Comparison of ENCODE assay signal across 9 cellular contexts in the genomic region with DNA sequence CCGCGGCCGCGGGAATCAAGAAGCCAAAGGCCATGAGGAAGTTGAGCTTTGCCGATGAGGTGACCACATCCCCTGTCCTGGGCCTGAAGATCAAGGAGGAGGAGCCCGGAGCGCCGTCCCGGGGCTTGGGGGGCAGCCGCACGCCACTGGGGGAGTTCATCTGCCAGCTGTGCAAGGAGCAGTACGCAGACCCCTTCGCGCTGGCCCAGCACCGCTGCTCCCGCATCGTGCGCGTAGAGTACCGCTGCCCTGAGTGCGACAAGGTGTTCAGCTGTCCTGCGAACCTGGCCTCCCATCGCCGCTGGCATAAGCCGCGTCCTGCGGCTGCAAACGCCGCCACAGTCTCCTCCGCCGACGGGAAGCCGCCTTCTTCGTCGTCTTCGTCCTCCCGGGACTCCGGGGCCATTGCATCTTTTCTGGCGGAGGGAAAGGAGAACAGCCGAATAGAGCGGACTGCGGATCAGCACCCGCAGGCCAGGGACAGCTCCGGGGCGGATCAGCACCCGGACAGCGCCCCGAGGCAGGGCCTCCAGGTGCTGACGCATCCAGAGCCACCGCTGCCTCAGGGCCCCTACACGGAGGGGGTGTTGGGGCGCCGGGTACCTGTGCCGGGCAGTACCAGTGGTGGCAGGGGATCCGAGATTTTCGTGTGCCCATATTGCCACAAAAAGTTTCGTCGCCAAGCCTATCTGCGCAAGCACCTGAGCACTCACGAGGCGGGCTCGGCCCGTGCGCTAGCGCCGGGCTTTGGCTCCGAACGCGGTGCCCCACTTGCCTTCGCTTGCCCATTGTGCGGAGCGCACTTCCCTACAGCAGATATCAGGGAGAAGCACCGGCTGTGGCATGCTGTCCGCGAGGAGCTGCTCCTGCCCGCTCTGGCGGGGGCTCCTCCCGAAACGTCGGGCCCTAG. TPM values are rescaled to one million over a fixed set of nuclear protein-coding genes. Genes with fewer than 3 reads are reported as not detected.
DNase-seq lines count a peak whose midpoint lies in the region; ATAC-seq, FAIRE-seq and TF ChIP-seq lines count a peak whose summit lies in the region.
"Had no signal": no experiment of that assay in that cellular context is flagged by ENCODE, and none has a peak within 500 bp of the region (broad histone marks: within the 10 kb centered on the region; RNA-seq: fewer than 3 reads in every experiment).

No MANE protein-coding gene starts in this region.

- peak; percentile 52 for ATAC-seq in GM21526 (IDR thresholded peaks at IDR 0.05; ENCODE audit: low FRiP score, unreplicated experiment)
- ATAC-seq in WTC11: peak; percentile 72

- no peaks in the 10 kb centered on the region for H3K9me3 Mint-ChIP-seq in WTC11

- H3K27me3 Mint-ChIP-seq in WTC11 (ENCODE audit: low read depth): peaks cover 76% of the 10 kb centered on the region

- peaks cover 11% of the 10 kb centered on the region for H3K4me1 Mint-ChIP-seq in WTC11

- H3K4me3 Mint-ChIP-seq in WTC11: peak overlapping the region; percentile 64

- POLR2A ChIA-PET in WTC11 (lab: Charles Lee): interaction anchor here (0.5 kb wide), 1 partner anchor 721 kb away, joined by 3 read pairs; no protein-coding TSS in a partner anchor

- no peaks in the 10 kb centered on the region for H3K36me3 Mint-ChIP-seq in WTC11

- TF ChIP-seq CTCF in WTC11 (IDR thresholded peaks at IDR 0.05) (no peak), bronchial epithelial cell (IDR thresholded peaks at IDR 0.05; ENCODE audit: insufficient read depth, low read length, severe bottlenecking) (no peak)

- no peaks in the 10 kb centered on the region for H3K36me3 ChIP-seq in bronchial epithelial cell (ENCODE audit: control insufficient read depth, insufficient read depth, low read length)

- FAIRE-seq in bronchial epithelial cell (lab: Jason Lieb, UNC): no peak

- DNase-seq in DMS53 (lab: John Stamatoyannopoulos, UW): peak; percentile 80
- DNase-seq in KG1 (lab: John Stamatoyannopoulos, UW): peak; percentile 43
- DNase-seq in WTC11 (ENCODE audit: low spot score): peak; percentile 88
- peak; percentile 44 for DNase-seq in bronchial epithelial cell (ENCODE audit: low read depth)
- peak; percentile 90 for DNase-seq in islet precursor cell
- peak; percentile 5 to 42 for DNase-seq in stimulated activated CD4-positive, alpha-beta T cell treated with anti-CD3 and anti-CD28 coated beads, Interleukin-1b, Interleukin-23, amount 100 ng/mL, for 1 hour (ENCODE audit: low read depth in 2 of 2)
- DNase-seq in NAMALWA (ENCODE audit: low spot score): no peak

- peaks cover 26% of the 10 kb centered on the region for H3K27me3 ChIP-seq in bronchial epithelial cell (ENCODE audit: control insufficient read depth, insufficient read depth, low read length)

- CTCF ChIA-PET in WTC11 (lab: Charles Lee): interaction anchor here (0.7 to 2.2 kb wide), 5 partner anchors 31 to 291 kb away, joined by 3 to 7 read pairs (median 3); partner anchors contain the start of gene BRMS1L

- H3K4me3 ChIP-seq in bronchial epithelial cell (ENCODE audit: low read depth, low read length): peak overlapping the region; percentile 21

- H3K27ac Mint-ChIP-seq in WTC11: no peak overlapping the region

TF ChIP-seq in WTC11, 78 proteins besides CTCF, POLR2A, EP300 and RAD21 (continues in another document):
- TF ChIP-seq TEAD1 (CRISPR knock-in tag; IDR thresholded peaks at IDR 0.05) (peak; percentile 100), ZNF317 (CRISPR knock-in tag; IDR thresholded peaks at IDR 0.05; ENCODE audit: borderline replicate concordance, low read depth) (peak; percentile 95), NFE2L1 (CRISPR knock-in tag; IDR thresholded peaks at IDR 0.05) (peak; percentile 99), CBFB (CRISPR knock-in tag; IDR thresholded peaks at IDR 0.05; ENCODE audit: low read depth) (peak; percentile 99), ZNF121 (CRISPR knock-in tag; IDR thresholded peaks at IDR 0.05) (peak; percentile 96), JAZF1 (CRISPR knock-in tag; IDR thresholded peaks at IDR 0.05) (no peak), E2F5 (CRISPR knock-in tag; IDR thresholded peaks at IDR 0.05) (peak; percentile 97), ZNF423 (CRISPR knock-in tag; IDR thresholded peaks at IDR 0.05) (peak; percentile 76), PRRX2 (CRISPR knock-in tag; IDR thresholded peaks at IDR 0.05) (peak; percentile 95), KAT7 (CRISPR knock-in tag; IDR thresholded peaks at IDR 0.05; ENCODE audit: borderline replicate concordance) (peak; percentile 100), ZNF416 (CRISPR knock-in tag; IDR thresholded peaks at IDR 0.05) (peak; percentile 81), RELA (CRISPR knock-in tag; IDR thresholded peaks at IDR 0.05; ENCODE audit: borderline replicate concordance) (peak; percentile 100), TP53 (CRISPR knock-in tag; IDR thresholded peaks at IDR 0.05) (peak; percentile 99), SP1 (CRISPR knock-in tag; conservative IDR thresholded peaks at IDR 0.05) (peak; percentile 96), ZNF219 (CRISPR knock-in tag; IDR thresholded peaks at IDR 0.05; ENCODE audit: borderline replicate concordance) (peak; percentile 100), ZNF138 (CRISPR knock-in tag; conservative IDR thresholded peaks at IDR 0.05) (peak; percentile 94; the same call in 1 of the 2 replicates), NR3C1 (CRISPR knock-in tag; conservative IDR thresholded peaks at IDR 0.05; ENCODE audit: low read depth) (peak; percentile 99), E2F1 (CRISPR knock-in tag; IDR thresholded peaks at IDR 0.05) (peak; percentile 98), HMGA2 (CRISPR knock-in tag; IDR thresholded peaks at IDR 0.05) (no peak), FOXJ3 (CRISPR knock-in tag; IDR thresholded peaks at IDR 0.05; ENCODE audit: borderline replicate concordance) (peak; percentile 82; the same call in 1 of the 2 replicates), JUN (CRISPR knock-in tag; IDR thresholded peaks at IDR 0.05) (peak; percentile 100)
- TF ChIP-seq, protein P1, sequence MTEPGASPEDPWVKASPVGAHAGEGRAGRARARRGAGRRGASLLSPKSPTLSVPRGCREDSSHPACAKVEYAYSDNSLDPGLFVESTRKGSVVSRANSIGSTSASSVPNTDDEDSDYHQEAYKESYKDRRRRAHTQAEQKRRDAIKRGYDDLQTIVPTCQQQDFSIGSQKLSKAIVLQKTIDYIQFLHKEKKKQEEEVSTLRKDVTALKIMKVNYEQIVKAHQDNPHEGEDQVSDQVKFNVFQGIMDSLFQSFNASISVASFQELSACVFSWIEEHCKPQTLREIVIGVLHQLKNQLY (CRISPR knock-in tag; IDR thresholded peaks at IDR 0.05): peak; percentile 99
- TF ChIP-seq, protein P2, sequence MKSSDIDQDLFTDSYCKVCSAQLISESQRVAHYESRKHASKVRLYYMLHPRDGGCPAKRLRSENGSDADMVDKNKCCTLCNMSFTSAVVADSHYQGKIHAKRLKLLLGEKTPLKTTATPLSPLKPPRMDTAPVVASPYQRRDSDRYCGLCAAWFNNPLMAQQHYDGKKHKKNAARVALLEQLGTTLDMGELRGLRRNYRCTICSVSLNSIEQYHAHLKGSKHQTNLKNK (CRISPR knock-in tag; IDR thresholded peaks at IDR 0.05): no peak
- TF ChIP-seq, protein P3, sequence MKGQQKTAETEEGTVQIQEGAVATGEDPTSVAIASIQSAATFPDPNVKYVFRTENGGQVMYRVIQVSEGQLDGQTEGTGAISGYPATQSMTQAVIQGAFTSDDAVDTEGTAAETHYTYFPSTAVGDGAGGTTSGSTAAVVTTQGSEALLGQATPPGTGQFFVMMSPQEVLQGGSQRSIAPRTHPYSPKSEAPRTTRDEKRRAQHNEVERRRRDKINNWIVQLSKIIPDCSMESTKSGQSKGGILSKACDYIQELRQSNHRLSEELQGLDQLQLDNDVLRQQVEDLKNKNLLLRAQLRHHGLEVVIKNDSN (CRISPR knock-in tag; IDR thresholded peaks at IDR 0.05): peak; percentile 95
- TF ChIP-seq, protein P4, sequence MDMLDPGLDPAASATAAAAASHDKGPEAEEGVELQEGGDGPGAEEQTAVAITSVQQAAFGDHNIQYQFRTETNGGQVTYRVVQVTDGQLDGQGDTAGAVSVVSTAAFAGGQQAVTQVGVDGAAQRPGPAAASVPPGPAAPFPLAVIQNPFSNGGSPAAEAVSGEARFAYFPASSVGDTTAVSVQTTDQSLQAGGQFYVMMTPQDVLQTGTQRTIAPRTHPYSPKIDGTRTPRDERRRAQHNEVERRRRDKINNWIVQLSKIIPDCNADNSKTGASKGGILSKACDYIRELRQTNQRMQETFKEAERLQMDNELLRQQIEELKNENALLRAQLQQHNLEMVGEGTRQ (CRISPR knock-in tag; IDR thresholded peaks at IDR 0.05): peak; percentile 77
- TF ChIP-seq, protein P5, sequence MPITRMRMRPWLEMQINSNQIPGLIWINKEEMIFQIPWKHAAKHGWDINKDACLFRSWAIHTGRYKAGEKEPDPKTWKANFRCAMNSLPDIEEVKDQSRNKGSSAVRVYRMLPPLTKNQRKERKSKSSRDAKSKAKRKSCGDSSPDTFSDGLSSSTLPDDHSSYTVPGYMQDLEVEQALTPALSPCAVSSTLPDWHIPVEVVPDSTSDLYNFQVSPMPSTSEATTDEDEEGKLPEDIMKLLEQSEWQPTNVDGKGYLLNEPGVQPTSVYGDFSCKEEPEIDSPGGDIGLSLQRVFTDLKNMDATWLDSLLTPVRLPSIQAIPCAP (CRISPR knock-in tag; IDR thresholded peaks at IDR 0.05): peak; percentile 100

RNA-seq across cellular contexts. Expression of gene INSM2, which starts 1.2 kb away (rescaled TPM):
- total RNA-seq in WTC11 (2021) (0.07 TPM in 1 of 3 replicates, not detected in the others), bronchial epithelial cell (not detected in 2 replicates)
- total RNA-seq: activated CD8-positive, alpha-beta memory T cell treated with anti-CD3 and anti-CD28 coated beads for 36 hours had no signal
